Comparison of ENCODE assay signal across 34 cellular contexts in the genomic region with DNA sequence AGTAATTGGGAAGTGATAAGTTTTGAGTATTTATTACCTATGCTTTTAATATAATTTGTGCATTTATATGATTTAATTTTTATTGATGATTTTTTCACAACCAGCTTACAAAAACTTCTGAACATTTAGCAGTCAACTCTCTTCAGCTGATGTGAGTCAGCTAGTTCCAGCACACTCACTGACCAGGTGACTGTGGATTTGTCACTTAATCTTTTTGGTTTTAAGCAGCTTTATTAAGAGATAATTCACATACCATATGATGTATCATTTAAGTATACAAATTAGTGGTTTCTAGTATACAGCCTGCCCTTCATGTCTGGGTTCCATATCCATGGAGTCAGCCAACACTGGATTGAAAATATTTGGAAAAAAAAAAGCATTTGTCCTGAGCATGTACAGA.
DNase-seq lines count a peak whose midpoint lies in the region; ATAC-seq, FAIRE-seq and TF ChIP-seq lines count a peak whose summit lies in the region.
"Had no signal": no experiment of that assay in that cellular context is flagged by ENCODE, and none has a peak within 500 bp of the region (broad histone marks: within the 10 kb centered on the region; RNA-seq: fewer than 3 reads in every experiment).

No MANE protein-coding gene starts in this region.

- POLR2A ChIA-PET in activated CD8-positive, alpha-beta T cell treated with anti-CD3 and anti-CD28 coated beads for 36 hours (lab: Charles Lee) = no interaction called here
- POLR2A ChIA-PET in T-cell (lab: Charles Lee) = interaction anchor here in 1 of 2 donors (0.5 kb wide), 1 partner anchor 273 kb away, joined by 4 read pairs; no protein-coding TSS in a partner anchor

- no peak for FAIRE-seq in bronchial epithelial cell (lab: Jason Lieb, UNC)
- FAIRE-seq: colon, frontal cortex, K562, kidney, TTC549 had no signal

- ATAC-seq in activated CD8-positive, alpha-beta T cell treated with anti-CD3 and anti-CD28 coated beads for 36 hours = no peak
- ATAC-seq in GM21576 (IDR thresholded peaks at IDR 0.05; ENCODE audit: unreplicated experiment) (no peak), T-cell (replicated peaks in 1 of 4) (no peak), GM18861 (IDR thresholded peaks at IDR 0.05; ENCODE audit: unreplicated experiment) (no peak)
- ATAC-seq: GM23338, heart right ventricle, K562, right lobe of liver, SK-N-SH treated with all-trans-retinoic acid at 6 μM for 48 hours, T-helper 17 cell had no signal

- no peak for TF ChIP-seq CTCF in bronchial epithelial cell (IDR thresholded peaks at IDR 0.05; ENCODE audit: insufficient read depth, low read length, severe bottlenecking)
- TF ChIP-seq CTCF in activated CD8-positive, alpha-beta T cell treated with anti-CD3 and anti-CD28 coated beads for 36 hours (IDR thresholded peaks at IDR 0.05) = no peak

- no peak overlapping the region for H3K27ac Mint-ChIP-seq in activated CD8-positive, alpha-beta T cell treated with anti-CD3 and anti-CD28 coated beads for 36 hours
- no peak overlapping the region for H3K27ac Mint-ChIP-seq in T-cell
- H3K27ac Mint-ChIP-seq: activated naive CD4-positive, alpha-beta T cell treated with anti-CD3 and anti-CD28 coated beads, Interleukin-2, amount 50 U/mL, for 24 hours; activated T-helper 1 cell treated with anti-CD3 and anti-CD28 coated beads, Interleukin-12 subunit alpha, Interleukin-12 subunit beta, Interleukin-2, Interleukin-4 antibody, amounts not matched to agents 30 ng/mL and 10 ng/mL and 1 ng/mL, durations not matched to agents 14 hours and 24 hours and 36 hours; GM23338; T-helper 17 cell had no signal

- no peaks in the 10 kb centered on the region for H3K27me3 Mint-ChIP-seq in activated CD8-positive, alpha-beta T cell treated with anti-CD3 and anti-CD28 coated beads for 36 hours
- H3K27me3 Mint-ChIP-seq in T-cell = no peaks in the 10 kb centered on the region
- H3K27me3 Mint-ChIP-seq: activated naive CD4-positive, alpha-beta T cell treated with anti-CD3 and anti-CD28 coated beads, Interleukin-2, amount 50 U/mL, for 24 hours; T-helper 17 cell had no signal

- no peaks in the 10 kb centered on the region for H3K27me3 ChIP-seq in bronchial epithelial cell (ENCODE audit: control insufficient read depth, insufficient read depth, low read length)
- H3K27me3 ChIP-seq: BLaER1, heart right ventricle, MG63, right lobe of liver, transverse colon had no signal

- H3K4me3 Mint-ChIP-seq in activated CD8-positive, alpha-beta T cell treated with anti-CD3 and anti-CD28 coated beads for 36 hours = no peak overlapping the region
- H3K4me3 Mint-ChIP-seq in T-cell = no peak overlapping the region
- H3K4me3 Mint-ChIP-seq: activated naive CD4-positive, alpha-beta T cell treated with anti-CD3 and anti-CD28 coated beads, Interleukin-2, amount 50 U/mL, for 24 hours; activated T-helper 1 cell treated with anti-CD3 and anti-CD28 coated beads, Interleukin-12 subunit alpha, Interleukin-12 subunit beta, Interleukin-2, Interleukin-4 antibody, amounts not matched to agents 30 ng/mL and 10 ng/mL and 1 ng/mL, durations not matched to agents 14 hours and 24 hours and 36 hours; GM23338; T-helper 17 cell had no signal

- H3K4me1 Mint-ChIP-seq in activated CD8-positive, alpha-beta T cell treated with anti-CD3 and anti-CD28 coated beads for 36 hours (ENCODE audit: low read depth) = no peaks in the 10 kb centered on the region
- peaks cover 6 to 16% (median 11%) of the 10 kb centered on the region in 3 donors for H3K4me1 Mint-ChIP-seq in T-cell

- no peaks in the 10 kb centered on the region for H3K9me3 Mint-ChIP-seq in activated CD8-positive, alpha-beta T cell treated with anti-CD3 and anti-CD28 coated beads for 36 hours
- no peaks in the 10 kb centered on the region for H3K9me3 Mint-ChIP-seq in T-cell
- H3K9me3 Mint-ChIP-seq: activated naive CD4-positive, alpha-beta T cell treated with anti-CD3 and anti-CD28 coated beads, Interleukin-2, amount 50 U/mL, for 24 hours; activated T-helper 1 cell treated with anti-CD3 and anti-CD28 coated beads, Interleukin-12 subunit alpha, Interleukin-12 subunit beta, Interleukin-2, Interleukin-4 antibody, amounts not matched to agents 30 ng/mL and 10 ng/mL and 1 ng/mL, durations not matched to agents 14 hours and 24 hours and 36 hours; GM23338 had no signal

- no peak overlapping the region for H3K4me3 ChIP-seq in bronchial epithelial cell (ENCODE audit: low read depth, low read length)
- H3K4me3 ChIP-seq: BLaER1, GM23338, heart right ventricle, K562, MG63, right lobe of liver, transverse colon had no signal

- CTCF ChIA-PET in activated CD8-positive, alpha-beta T cell treated with anti-CD3 and anti-CD28 coated beads for 36 hours (lab: Charles Lee) = interaction anchor here (0.9 to 1.4 kb wide), 2 partner anchors 156 to 347 kb away, joined by 3 to 4 read pairs; no protein-coding TSS in a partner anchor
- CTCF ChIA-PET in T-cell (lab: Charles Lee) = no interaction called here

- H3K36me3 ChIP-seq in bronchial epithelial cell (ENCODE audit: control insufficient read depth, insufficient read depth, low read length) = peaks cover 2% of the 10 kb centered on the region
- H3K36me3 ChIP-seq: MG63, right lobe of liver had no signal

- peaks cover 9% of the 10 kb centered on the region for H3K36me3 Mint-ChIP-seq in activated CD8-positive, alpha-beta T cell treated with anti-CD3 and anti-CD28 coated beads for 36 hours (ENCODE audit: low read depth)
- peaks cover 61% of the 10 kb centered on the region for H3K36me3 Mint-ChIP-seq in T-cell

- intact Hi-C loops in activated CD8-positive, alpha-beta T cell treated with anti-CD3 and anti-CD28 coated beads for 36 hours (cut with micrococcal nuclease) = no loop called here

- peak; percentile 48 for DNase-seq in ELR (ENCODE audit: low read depth)
- DNase-seq in M059J (ENCODE audit: low read depth) = peak; percentile 21
- peak; percentile 60 for DNase-seq in bronchial epithelial cell (ENCODE audit: low read depth)
- peak; percentile 3 for DNase-seq in non-pigmented ciliary epithelial cell (ENCODE audit: low read depth)
- DNase-seq in activated CD8-positive, alpha-beta T cell treated with anti-CD3 and anti-CD28 coated beads for 36 hours = no peak
- no peak for DNase-seq in T-cell
- DNase-seq: activated CD4-positive, alpha-beta T cell treated with anti-CD3 and anti-CD28 coated beads, Interleukin-2, amount 50 U/mL, for 48 hours; activated CD4-positive, CD25-positive, alpha-beta regulatory T cell treated with anti-CD3 and anti-CD28 coated beads, Interleukin-2, amount 50 U/mL, for 72 hours; DMS153; effector CD8-positive, alpha-beta T cell; heart right ventricle; kidney; MG63; NCI-H1105; NCI-H187; NCI-H2171 treated with DMSO at 0.1 percent for 48 hours; NK-92 treated with Interleukin-12 subunit alpha and Interleukin-12 subunit beta, amount 100 ng/mL, for 24 hours; right lobe of liver; Right ventricle myocardium superior; stimulated activated CD4-positive, alpha-beta T cell treated with anti-CD3 and anti-CD28 coated beads, Interleukin-12 subunit alpha, Interleukin-12 subunit beta, amount 100 ng/mL, for 4 hours; stimulated activated CD4-positive, alpha-beta T cell treated with anti-CD3 and anti-CD28 coated beads, Interleukin-4, amount 100 ng/mL, for 24 hours; T-helper 17 cell; transverse colon had no signal

Comparison
In these comparisons a context has a peak if more than half of its experiments do, and no peak if none do; other contexts are left out.
1. DNase-seq: peak in ELR (single experiment), M059J (single experiment), bronchial epithelial cell (single experiment) and non-pigmented ciliary epithelial cell (single experiment); none in activated CD8-positive, alpha-beta T cell treated with anti-CD3 and anti-CD28 coated beads for 36 hours (single experiment) and T-cell (0 of 34).